Comparison of ENCODE assay signal across 1 cellular context in the genomic region with DNA sequence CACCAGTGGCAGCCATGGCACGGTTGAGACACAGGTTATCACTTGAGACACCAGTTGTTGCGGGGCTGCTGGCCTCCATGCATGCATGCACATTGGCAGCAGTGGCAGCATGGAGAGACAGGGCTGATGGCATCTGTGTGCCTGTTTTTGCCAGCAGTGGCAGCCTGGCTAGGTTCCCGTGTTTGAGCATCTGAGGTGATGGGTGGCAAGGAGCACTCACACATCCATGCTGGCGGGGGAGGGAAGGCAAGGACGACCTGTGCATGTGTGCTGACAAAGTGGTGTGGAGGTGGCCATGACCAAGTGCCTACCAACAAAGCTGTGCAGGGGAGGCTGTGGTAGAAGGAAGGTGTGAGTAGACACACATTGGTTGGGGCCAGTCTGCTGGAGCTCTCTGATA.
TF ChIP-seq lines count a peak whose summit lies in the region.

No MANE protein-coding gene starts in this region.

TF ChIP-seq in SK-N-SH treated with all-trans-retinoic acid at 6 μM for 48 hours, 23 proteins besides CTCF, POLR2A, EP300 and RAD21 (continued from another document):
- no peak for TF ChIP-seq CSDC2 (CRISPR knock-in tag; IDR thresholded peaks at IDR 0.05)
